Comparison of ENCODE assay signal across 1 cellular context in genomic region chr19:1396768-1397679, GRCh38.
A peak's percentile ranks its signal among the peaks of the same experiment; 100 is the strongest.
TF ChIP-seq lines count a peak whose summit lies in the region.

No MANE protein-coding gene starts in this region.

TF ChIP-seq in Ishikawa, 13 proteins besides CTCF, POLR2A, EP300 and RAD21:
- no peak for TF ChIP-seq NFIC (IDR thresholded peaks at IDR 0.05)
- no peak for TF ChIP-seq EGR1 (IDR thresholded peaks at IDR 0.05)
- no peak for TF ChIP-seq CEBPB (IDR thresholded peaks at IDR 0.05)
- TF ChIP-seq FOXM1 (IDR thresholded peaks at IDR 0.05; ENCODE audit: borderline replicate concordance, low read depth) = no peak
- TF ChIP-seq TCF12 (IDR thresholded peaks at IDR 0.05; ENCODE audit: low read depth) = no peak
- TF ChIP-seq USF1 (IDR thresholded peaks at IDR 0.05) = no peak
- TF ChIP-seq ZBTB7A (IDR thresholded peaks at IDR 0.05; ENCODE audit: low read depth) = peak; percentile 36; the same call in 1 of the 2 replicates
- no peak for TF ChIP-seq REST (IDR thresholded peaks at IDR 0.05; ENCODE audit: low read depth)
